ENCODE assay signal across 8 cellular contexts in the genomic region with DNA sequence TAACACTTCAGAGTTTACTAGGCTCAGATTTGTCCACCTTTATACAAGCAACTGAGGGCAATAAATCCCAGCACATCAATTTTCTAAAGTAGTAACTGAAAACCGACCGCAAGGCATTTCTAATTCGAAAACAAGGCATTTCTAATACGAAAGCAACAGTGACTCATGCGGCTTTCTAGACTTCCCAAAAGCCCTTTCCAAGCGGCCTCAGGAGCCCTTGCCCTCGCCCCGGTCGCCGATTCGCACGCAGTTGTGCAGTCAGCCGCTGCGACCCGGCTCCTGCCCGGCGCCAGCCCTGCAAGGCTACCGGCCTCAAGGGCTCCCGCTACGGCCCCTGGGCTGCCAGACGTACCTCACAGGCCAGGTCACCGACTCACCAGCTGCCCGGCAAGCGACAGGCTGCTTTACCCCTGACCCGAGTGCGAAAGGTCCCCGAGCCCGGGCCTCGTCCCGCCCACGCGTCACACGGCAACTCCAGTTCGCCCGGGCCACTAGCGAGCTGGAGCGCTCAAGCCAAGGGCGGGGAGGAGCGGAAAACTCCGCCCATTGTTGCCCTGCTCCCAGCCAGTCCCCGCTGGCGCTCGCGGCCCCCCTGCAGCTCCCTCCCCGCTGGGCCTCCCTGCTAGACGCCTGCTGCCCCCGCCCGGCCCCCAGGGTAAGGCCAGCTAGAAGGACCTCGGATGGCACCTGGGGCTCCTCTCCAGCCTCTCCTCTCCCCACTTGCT. TPM values are rescaled to one million over a fixed set of nuclear protein-coding genes. Genes with fewer than 3 reads are reported as not detected.
DNase-seq lines count a peak whose midpoint lies in the region; ATAC-seq and TF ChIP-seq lines count a peak whose summit lies in the region.

No MANE protein-coding gene starts in this region.

- peaks cover 15% of the 10 kb centered on the region for H3F3A ChIP-seq in neural progenitor cell (ENCODE audit: low read depth)

- H3K9me3 ChIP-seq in Caco-2: no peaks in the 10 kb centered on the region
- H3K9me3 ChIP-seq in neural progenitor cell (ENCODE audit: low read depth): no peaks in the 10 kb centered on the region
- H3K9me3 ChIP-seq in stomach: no peaks in the 10 kb centered on the region

- peak overlapping the region; percentile 85 for H3K4me2 ChIP-seq in neural progenitor cell

- H3K4me1 Mint-ChIP-seq in Caco-2 (ENCODE audit: low read depth, unreplicated experiment) (peaks cover 47% of the 10 kb centered on the region), neural progenitor cell (peaks cover 21% of the 10 kb centered on the region)

- peak; percentile 91 for ATAC-seq in GM19467 (IDR thresholded peaks at IDR 0.05; ENCODE audit: unreplicated experiment)
- ATAC-seq in foreskin keratinocyte: peak; percentile 97

- H3K4me3 Mint-ChIP-seq in Caco-2 (ENCODE audit: unreplicated experiment) (peak overlapping the region; percentile 82), neural progenitor cell (peak overlapping the region; percentile 86)

- H3K9me3 Mint-ChIP-seq in Caco-2 (ENCODE audit: unreplicated experiment): no peaks in the 10 kb centered on the region
- H3K9me3 Mint-ChIP-seq in neural progenitor cell: no peaks in the 10 kb centered on the region

- peaks cover 63% of the 10 kb centered on the region for H3K79me2 ChIP-seq in neural progenitor cell (ENCODE audit: low read depth)

- intact Hi-C loops in Caco-2 (cut with micrococcal nuclease; ENCODE audit: unreplicated experiment) (loop anchor here (2.0 kb wide), 1 partner anchor 24 kb away; no protein-coding TSS in a partner anchor), stomach (cut with DNase I; ENCODE audit: low total_unique reads) (no loop called here)

- H3K27ac Mint-ChIP-seq in Caco-2 (ENCODE audit: unreplicated experiment) (peak overlapping the region; percentile 90), neural progenitor cell (peak overlapping the region; percentile 51)

- POLR2A ChIA-PET in Caco-2 (lab: Charles Lee): interaction anchor here (0.6 to 1.5 kb wide), 6 partner anchors 8 to 200 kb away, joined by 3 to 8 read pairs (median 6); a partner anchor contains a TSS

- peak overlapping the region; percentile 73 for H3K27ac ChIP-seq in HL-60 (replicated peaks)
- peak overlapping the region; percentile 51 for H3K27ac ChIP-seq in foreskin keratinocyte
- no peak overlapping the region for H3K27ac ChIP-seq in neural progenitor cell
- H3K27ac ChIP-seq in stomach: peak overlapping the region; percentile 78 to 93 (median 89)

- no peak overlapping the region for H3K9ac ChIP-seq in neural progenitor cell

- no peak overlapping the region for H2AFZ ChIP-seq in neural progenitor cell (replicated peaks)

- WGBS in stomach, 5 donors: 1 to 3% (median 1%) methylated on average over 26 to 49 of the region's 49 CpGs

- no peak for TF ChIP-seq POLR2A in stomach (IDR thresholded peaks at IDR 0.05)

- H3K27me3 ChIP-seq in Caco-2 (replicated peaks; ENCODE audit: control insufficient read depth, insufficient read depth, low read length) (no peaks in the 10 kb centered on the region), HL-60 (ENCODE audit: insufficient read depth, poor library complexity, severe bottlenecking) (no peaks in the 10 kb centered on the region), foreskin keratinocyte (no peaks in the 10 kb centered on the region), neural progenitor cell (no peaks in the 10 kb centered on the region), stomach (no peaks in the 10 kb centered on the region)

- TSS peak; percentile 17 for BruUV-seq in Caco-2 (replicated peaks; lab: Mats Ljungman, UMichigan)

- DNase-seq in Caco-2: peak; percentile 98 to 99
- DNase-seq in HL-60 (ENCODE audit: low read depth in 1 of 2, low spot score in 1 of 2): peak; percentile 82 to 95
- DNase-seq in SHP77 treated with DMSO at 0.1 percent for 48 hours (lab: John Stamatoyannopoulos, UW): peak; percentile 25
- DNase-seq in activated gamma-delta T cell treated with Interleukin-2 at 50 U/mL for 16 hours: peak; percentile 75
- DNase-seq in foreskin keratinocyte: peak; percentile 64 to 75
- peak; percentile 93 for DNase-seq in neural progenitor cell (ENCODE audit: low spot score)
- peak; percentile 91 for DNase-seq in stomach

- TF ChIP-seq CTCF in Caco-2 (IDR thresholded peaks at IDR 0.05; ENCODE audit: insufficient read depth in 1 of 2, low read depth in 1 of 2, low read length in 1 of 2, severe bottlenecking in 1 of 2, unreplicated experiment in 1 of 2) (peak; percentile 49 to 94), HL-60 (IDR thresholded peaks at IDR 0.05; ENCODE audit: insufficient read depth, low read length) (no peak), foreskin keratinocyte (conservative IDR thresholded peaks at IDR 0.05) (peak; percentile 39), neural progenitor cell (IDR thresholded peaks at IDR 0.05) (no peak), stomach (IDR thresholded peaks at IDR 0.05) (peak in 1 of 7 experiments; percentile 20)

- H3K27me3 Mint-ChIP-seq in Caco-2 (ENCODE audit: insufficient read depth, unreplicated experiment): no peaks in the 10 kb centered on the region
- H3K27me3 Mint-ChIP-seq in neural progenitor cell (ENCODE audit: insufficient read depth, low read depth): no peaks in the 10 kb centered on the region

- H4K20me1 ChIP-seq in neural progenitor cell (ENCODE audit: low read depth): peaks cover 55% of the 10 kb centered on the region

- CTCF ChIA-PET in Caco-2 (lab: Charles Lee): interaction anchor here (0.6 to 2.5 kb wide), 8 partner anchors 8 to 49 kb away, joined by 3 to 20 read pairs (median 5); no protein-coding TSS in a partner anchor

- peaks cover 45% of the 10 kb centered on the region for H3K4me1 ChIP-seq in Caco-2
- H3K4me1 ChIP-seq in foreskin keratinocyte: peaks cover 18% of the 10 kb centered on the region
- no peaks in the 10 kb centered on the region for H3K4me1 ChIP-seq in neural progenitor cell
- peaks cover 74 to 100% (median 92%) of the 10 kb centered on the region in 4 donors for H3K4me1 ChIP-seq in stomach

- H3K36me3 Mint-ChIP-seq in Caco-2 (ENCODE audit: insufficient read depth, unreplicated experiment) (peaks cover 40% of the 10 kb centered on the region), neural progenitor cell (peaks cover 4% of the 10 kb centered on the region)

- H3K36me3 ChIP-seq in Caco-2 (ENCODE audit: control insufficient read depth, insufficient read depth, low read length): 0 out of 2 replicates have a peak, but pooled peaks cover 4% of the 10 kb centered on the region
- H3K36me3 ChIP-seq in neural progenitor cell: no peaks in the 10 kb centered on the region
- peaks cover 0 to 7% (median 0%) of the 10 kb centered on the region in 4 donors for H3K36me3 ChIP-seq in stomach

- H3K4me3 ChIP-seq in Caco-2 (ENCODE audit: low read depth, low read length): peak overlapping the region; percentile 56
- H3K4me3 ChIP-seq in HL-60 (replicated peaks; ENCODE audit: insufficient read depth, low read length): peak overlapping the region; percentile 61
- H3K4me3 ChIP-seq in neural progenitor cell: peak overlapping the region; percentile 50
- peak overlapping the region; percentile 56 to 64 (median 58) for H3K4me3 ChIP-seq in stomach

- no peak for TF ChIP-seq EP300 in stomach (IDR thresholded peaks at IDR 0.05)

RNA-seq across cellular contexts. Expression of a gene that starts 7.3 kb away (rescaled TPM):
- 139 and 142 TPM in 2 replicates for total RNA-seq in Caco-2 (2022)
- 131 and 135 TPM in 2 replicates for total RNA-seq in foreskin keratinocyte
- polyA plus RNA-seq in foreskin keratinocyte: 44.8 and 51.0 TPM in 2 replicates
- 67.7 and 91.7 TPM in 2 replicates for total RNA-seq in neural progenitor cell (ENCODE audit: low replicate concordance)
- 100 to 1,000 TPM in 3 of 5 donors, 10 to 100 TPM in 2; 65.8 to 260 (median 111) TPM for total RNA-seq in stomach
- polyA plus RNA-seq in stomach: 10 to 100 TPM; 35.7 to 79.1 (median 56.5) TPM

RNA-seq across cellular contexts. Expression of a gene that starts 22.9 kb away (rescaled TPM):
- total RNA-seq in Caco-2 (2022) (0.84 and 4.0 TPM in 2 replicates), foreskin keratinocyte (not detected in 2 replicates), neural progenitor cell (ENCODE audit: low replicate concordance) (not detected in 2 replicates), stomach (100 to 1,000 TPM in 1 of 5 donors, 10 to 100 TPM in 1, not detected in 3; 41.6 to 130 TPM)
- polyA plus RNA-seq in foreskin keratinocyte (not detected in 2 replicates), stomach (10 to 100 TPM in 2 of 3 donors, not detected in 1; 19.0 to 65.5 TPM)

RNA-seq across cellular contexts. Expression of a gene that starts 50.9 kb away (rescaled TPM):
- 141 and 142 TPM in 2 replicates for total RNA-seq in Caco-2 (2022)
- total RNA-seq in foreskin keratinocyte: 96.5 and 103 TPM in 2 replicates
- polyA plus RNA-seq in foreskin keratinocyte: 121 and 132 TPM in 2 replicates
- total RNA-seq in neural progenitor cell (ENCODE audit: low replicate concordance): 74.1 and 85.4 TPM in 2 replicates
- total RNA-seq in stomach: 100 to 1,000 TPM in 1 of 5 donors, 10 to 100 TPM in 4; 20.5 to 111 (median 59.5) TPM
- polyA plus RNA-seq in stomach: 10 to 100 TPM; 49.9 to 59.5 (median 54.1) TPM

Comparison
In these comparisons a context has a peak if more than half of its experiments do, and no peak if none do; other contexts are left out.
1. DNase-seq: peak in every context shown above with its lines; median percentile 98 in Caco-2; 93 in neural progenitor cell; 91 in stomach; 88 in HL-60; 75 in activated gamma-delta T cell treated with Interleukin-2 at 50 U/mL for 16 hours; 70 in foreskin keratinocyte; 25 in SHP77 treated with DMSO at 0.1 percent for 48 hours.
2. CTCF ChIP-seq: peak in Caco-2 (2 of 2) and foreskin keratinocyte (single experiment); none in HL-60 (single experiment) and neural progenitor cell (single experiment).
3. Peak in every context shown above with its lines, with median percentiles within 50 percentile points of each other: H3K4me3 ChIP-seq.